Comparison of ENCODE assay signal across 1 cellular context in the genomic region with DNA sequence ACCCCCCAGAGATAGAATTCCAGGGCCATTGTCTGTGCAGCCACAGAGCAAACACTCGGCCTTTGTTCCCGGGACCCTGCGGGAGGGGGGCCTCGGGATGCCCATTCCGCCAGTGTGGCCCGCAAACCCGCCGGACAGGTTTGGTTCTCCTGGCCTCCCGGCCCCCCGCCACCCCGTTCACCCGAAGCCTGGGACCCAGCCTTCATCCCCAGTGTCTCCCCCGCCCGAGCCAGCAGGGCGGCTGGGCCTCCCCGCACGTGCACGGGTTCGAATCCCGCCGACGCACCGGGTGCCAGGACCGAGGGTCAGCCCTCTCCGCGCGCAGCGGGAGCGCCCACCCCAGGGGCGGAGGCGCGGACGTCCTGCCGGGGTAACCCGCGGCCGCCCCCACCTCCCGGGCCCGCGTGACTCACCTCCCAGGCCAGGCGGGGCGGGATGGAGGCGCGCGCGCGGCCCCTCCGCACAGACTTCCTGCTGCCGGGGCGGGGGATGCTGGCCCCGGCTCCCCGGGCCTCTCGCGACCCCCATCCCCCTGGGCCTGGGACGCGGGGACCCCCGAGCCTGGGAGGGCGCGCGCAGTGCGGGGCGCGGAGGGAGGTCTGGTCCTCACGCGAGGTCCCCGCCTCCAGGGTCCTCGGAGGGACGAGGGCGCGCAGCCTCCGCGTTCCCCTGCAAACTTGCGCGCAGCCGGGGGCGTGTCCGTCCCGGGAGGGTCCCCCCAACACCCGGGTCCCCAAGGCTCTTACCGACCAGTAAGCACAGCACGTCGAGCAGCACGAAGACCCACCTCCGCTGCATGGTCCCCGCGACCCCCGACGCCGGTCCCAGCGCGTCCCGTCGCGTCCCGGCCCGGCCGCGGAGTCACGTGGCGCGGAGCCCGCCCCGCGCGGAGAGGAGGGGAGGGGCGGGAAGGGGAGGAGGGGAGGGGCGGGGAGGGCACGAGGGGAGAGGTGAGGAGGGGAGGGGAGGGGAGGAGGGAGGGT.
TF ChIP-seq lines count a peak whose summit lies in the region.

Gene PLPP2 (minus strand): TSS at position 865 of the 983 bp plus-strand sequence. CDS start 67 bp downstream, at position 798.

TF ChIP-seq in H1, 55 proteins besides CTCF, POLR2A, EP300 and RAD21 (continued from another document):
- TF ChIP-seq, protein P1, sequence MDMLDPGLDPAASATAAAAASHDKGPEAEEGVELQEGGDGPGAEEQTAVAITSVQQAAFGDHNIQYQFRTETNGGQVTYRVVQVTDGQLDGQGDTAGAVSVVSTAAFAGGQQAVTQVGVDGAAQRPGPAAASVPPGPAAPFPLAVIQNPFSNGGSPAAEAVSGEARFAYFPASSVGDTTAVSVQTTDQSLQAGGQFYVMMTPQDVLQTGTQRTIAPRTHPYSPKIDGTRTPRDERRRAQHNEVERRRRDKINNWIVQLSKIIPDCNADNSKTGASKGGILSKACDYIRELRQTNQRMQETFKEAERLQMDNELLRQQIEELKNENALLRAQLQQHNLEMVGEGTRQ (IDR thresholded peaks at IDR 0.05; ENCODE audit: low read length): peak; percentile 55
- TF ChIP-seq CTBP2 (IDR thresholded peaks at IDR 0.05; ENCODE audit: borderline replicate concordance, insufficient read depth, insufficient read length, low read length) (peak; percentile 76), CBX8 (IDR thresholded peaks at IDR 0.05; ENCODE audit: borderline replicate concordance, low read depth, low read length) (no peak), EZH2 (IDR thresholded peaks at IDR 0.05; ENCODE audit: low read depth, low read length, severe bottlenecking) (no peak), SAP30 (IDR thresholded peaks at IDR 0.05; ENCODE audit: insufficient read depth, insufficient replicate concordance, low read length) (no peak), KDM1A (IDR thresholded peaks at IDR 0.05; ENCODE audit: borderline replicate concordance, low read length) (peak; percentile 46), FOSL1 (IDR thresholded peaks at IDR 0.05; ENCODE audit: insufficient read depth, low read depth, low read length) (no peak), RXRA (IDR thresholded peaks at IDR 0.05; ENCODE audit: insufficient read depth, low read depth, low read length) (no peak), TEAD4 (IDR thresholded peaks at IDR 0.05; ENCODE audit: low read depth, low read length) (peak; percentile 95), BRCA1 (IDR thresholded peaks at IDR 0.05; ENCODE audit: low read depth, low read length) (no peak), BACH1 (IDR thresholded peaks at IDR 0.05; ENCODE audit: low read length) (no peak), RNF2 (IDR thresholded peaks at IDR 0.05; ENCODE audit: borderline replicate concordance, low read depth, low read length, missing control alignments, poor library complexity, severe bottlenecking) (no peak), TAF1 (IDR thresholded peaks at IDR 0.05; ENCODE audit: low read depth, low read length) (peak; percentile 75), NANOG (IDR thresholded peaks at IDR 0.05; ENCODE audit: insufficient read depth, low read depth, low read length, poor library complexity, severe bottlenecking) (no peak), GTF2F1 (IDR thresholded peaks at IDR 0.05; ENCODE audit: borderline replicate concordance, low read depth, low read length) (no peak), HDAC6 (IDR thresholded peaks at IDR 0.05; ENCODE audit: low read depth, low read length) (no peak), POU5F1 (IDR thresholded peaks at IDR 0.05; ENCODE audit: low read depth, low read length) (no peak), ZNF274 (IDR thresholded peaks at IDR 0.05; ENCODE audit: borderline replicate concordance, extremely low read depth, low read length) (no peak), MAX (IDR thresholded peaks at IDR 0.05) (peak; percentile 73), TCF12 (IDR thresholded peaks at IDR 0.05; ENCODE audit: low read depth, low read length) (no peak; the same call in 1 of the 2 replicates), SIX5 (IDR thresholded peaks at IDR 0.05; ENCODE audit: low read depth, low read length) (no peak), BCL11A (IDR thresholded peaks at IDR 0.05; ENCODE audit: low read depth in 2 of 2, low read length in 2 of 2) (no peak), SIRT6 (IDR thresholded peaks at IDR 0.05; ENCODE audit: low read length) (no peak), SP4 (IDR thresholded peaks at IDR 0.05; ENCODE audit: low read length) (no peak), HDAC2 (IDR thresholded peaks at IDR 0.05; ENCODE audit: borderline replicate concordance in 1 of 2, low read depth in 2 of 2, low read length in 2 of 2) (peak in 1 of 2 experiments; percentile 3; a peak in 1 of 4 replicates), SIN3A (conservative IDR thresholded peaks at IDR 0.05 in 1 of 2, IDR thresholded peaks at IDR 0.05 in 1 of 2; ENCODE audit: low read depth in 1 of 2, low read length in 2 of 2) (no peak), CEBPB (IDR thresholded peaks at IDR 0.05; ENCODE audit: low read depth, low read length) (no peak), SRF (IDR thresholded peaks at IDR 0.05; ENCODE audit: low read depth, low read length) (no peak), RBBP5 (IDR thresholded peaks at IDR 0.05; ENCODE audit: borderline replicate concordance, low read depth, low read length) (peak; percentile 82; the same call in 1 of the 2 replicates), CREB1 (IDR thresholded peaks at IDR 0.05) (no peak), GABPA (IDR thresholded peaks at IDR 0.05; ENCODE audit: borderline replicate concordance, insufficient read depth, low read length) (no peak), EGR1 (IDR thresholded peaks at IDR 0.05; ENCODE audit: borderline replicate concordance, low read depth, low read length) (no peak; the same call in 1 of the 2 replicates), ATF2 (IDR thresholded peaks at IDR 0.05; ENCODE audit: low read length) (no peak), CBX5 (IDR thresholded peaks at IDR 0.05; ENCODE audit: low read depth, low read length) (no peak), PHF8 (conservative IDR thresholded peaks at IDR 0.05; ENCODE audit: low read depth, low read length) (peak; percentile 59), NRF1 (IDR thresholded peaks at IDR 0.05; ENCODE audit: low read depth, low read length) (no peak), CHD1 (IDR thresholded peaks at IDR 0.05; ENCODE audit: low read depth, low read length) (no peak), KDM5A (IDR thresholded peaks at IDR 0.05; ENCODE audit: low read length) (no peak), YY1 (IDR thresholded peaks at IDR 0.05; ENCODE audit: low read depth, low read length) (no peak; the same call in none of the 2 replicates), SP1 (IDR thresholded peaks at IDR 0.05; ENCODE audit: low read depth, low read length) (peak; percentile 83; the same call in 1 of the 2 replicates), ASH2L (IDR thresholded peaks at IDR 0.05; ENCODE audit: low read length) (peak; percentile 17), TAF7 (optimal IDR thresholded peaks at IDR 0.05; ENCODE audit: borderline replicate concordance, low read depth, low read length) (peak; percentile 65), CHD2 (IDR thresholded peaks at IDR 0.05; ENCODE audit: low read length) (0 out of 2 replicates have a peak, but pooled peaks have one; percentile 31), JUND (IDR thresholded peaks at IDR 0.05; ENCODE audit: low read length) (no peak), SUZ12 (IDR thresholded peaks at IDR 0.05; ENCODE audit: low read length) (no peak), E2F6 (IDR thresholded peaks at IDR 0.05) (peak; percentile 57; the same call in 1 of the 2 replicates), TBP (IDR thresholded peaks at IDR 0.05; ENCODE audit: low read depth, low read length) (no peak), MAFK (IDR thresholded peaks at IDR 0.05; ENCODE audit: low read depth, low read length) (no peak), KDM4A (IDR thresholded peaks at IDR 0.05; ENCODE audit: low read depth, low read length, severe bottlenecking) (no peak), POLR2AphosphoS5 (IDR thresholded peaks at IDR 0.05; ENCODE audit: low read depth, low read length) (peak; percentile 68), JUN (IDR thresholded peaks at IDR 0.05; ENCODE audit: low read depth, low read length) (no peak)
- TF ChIP-seq, protein P2, sequence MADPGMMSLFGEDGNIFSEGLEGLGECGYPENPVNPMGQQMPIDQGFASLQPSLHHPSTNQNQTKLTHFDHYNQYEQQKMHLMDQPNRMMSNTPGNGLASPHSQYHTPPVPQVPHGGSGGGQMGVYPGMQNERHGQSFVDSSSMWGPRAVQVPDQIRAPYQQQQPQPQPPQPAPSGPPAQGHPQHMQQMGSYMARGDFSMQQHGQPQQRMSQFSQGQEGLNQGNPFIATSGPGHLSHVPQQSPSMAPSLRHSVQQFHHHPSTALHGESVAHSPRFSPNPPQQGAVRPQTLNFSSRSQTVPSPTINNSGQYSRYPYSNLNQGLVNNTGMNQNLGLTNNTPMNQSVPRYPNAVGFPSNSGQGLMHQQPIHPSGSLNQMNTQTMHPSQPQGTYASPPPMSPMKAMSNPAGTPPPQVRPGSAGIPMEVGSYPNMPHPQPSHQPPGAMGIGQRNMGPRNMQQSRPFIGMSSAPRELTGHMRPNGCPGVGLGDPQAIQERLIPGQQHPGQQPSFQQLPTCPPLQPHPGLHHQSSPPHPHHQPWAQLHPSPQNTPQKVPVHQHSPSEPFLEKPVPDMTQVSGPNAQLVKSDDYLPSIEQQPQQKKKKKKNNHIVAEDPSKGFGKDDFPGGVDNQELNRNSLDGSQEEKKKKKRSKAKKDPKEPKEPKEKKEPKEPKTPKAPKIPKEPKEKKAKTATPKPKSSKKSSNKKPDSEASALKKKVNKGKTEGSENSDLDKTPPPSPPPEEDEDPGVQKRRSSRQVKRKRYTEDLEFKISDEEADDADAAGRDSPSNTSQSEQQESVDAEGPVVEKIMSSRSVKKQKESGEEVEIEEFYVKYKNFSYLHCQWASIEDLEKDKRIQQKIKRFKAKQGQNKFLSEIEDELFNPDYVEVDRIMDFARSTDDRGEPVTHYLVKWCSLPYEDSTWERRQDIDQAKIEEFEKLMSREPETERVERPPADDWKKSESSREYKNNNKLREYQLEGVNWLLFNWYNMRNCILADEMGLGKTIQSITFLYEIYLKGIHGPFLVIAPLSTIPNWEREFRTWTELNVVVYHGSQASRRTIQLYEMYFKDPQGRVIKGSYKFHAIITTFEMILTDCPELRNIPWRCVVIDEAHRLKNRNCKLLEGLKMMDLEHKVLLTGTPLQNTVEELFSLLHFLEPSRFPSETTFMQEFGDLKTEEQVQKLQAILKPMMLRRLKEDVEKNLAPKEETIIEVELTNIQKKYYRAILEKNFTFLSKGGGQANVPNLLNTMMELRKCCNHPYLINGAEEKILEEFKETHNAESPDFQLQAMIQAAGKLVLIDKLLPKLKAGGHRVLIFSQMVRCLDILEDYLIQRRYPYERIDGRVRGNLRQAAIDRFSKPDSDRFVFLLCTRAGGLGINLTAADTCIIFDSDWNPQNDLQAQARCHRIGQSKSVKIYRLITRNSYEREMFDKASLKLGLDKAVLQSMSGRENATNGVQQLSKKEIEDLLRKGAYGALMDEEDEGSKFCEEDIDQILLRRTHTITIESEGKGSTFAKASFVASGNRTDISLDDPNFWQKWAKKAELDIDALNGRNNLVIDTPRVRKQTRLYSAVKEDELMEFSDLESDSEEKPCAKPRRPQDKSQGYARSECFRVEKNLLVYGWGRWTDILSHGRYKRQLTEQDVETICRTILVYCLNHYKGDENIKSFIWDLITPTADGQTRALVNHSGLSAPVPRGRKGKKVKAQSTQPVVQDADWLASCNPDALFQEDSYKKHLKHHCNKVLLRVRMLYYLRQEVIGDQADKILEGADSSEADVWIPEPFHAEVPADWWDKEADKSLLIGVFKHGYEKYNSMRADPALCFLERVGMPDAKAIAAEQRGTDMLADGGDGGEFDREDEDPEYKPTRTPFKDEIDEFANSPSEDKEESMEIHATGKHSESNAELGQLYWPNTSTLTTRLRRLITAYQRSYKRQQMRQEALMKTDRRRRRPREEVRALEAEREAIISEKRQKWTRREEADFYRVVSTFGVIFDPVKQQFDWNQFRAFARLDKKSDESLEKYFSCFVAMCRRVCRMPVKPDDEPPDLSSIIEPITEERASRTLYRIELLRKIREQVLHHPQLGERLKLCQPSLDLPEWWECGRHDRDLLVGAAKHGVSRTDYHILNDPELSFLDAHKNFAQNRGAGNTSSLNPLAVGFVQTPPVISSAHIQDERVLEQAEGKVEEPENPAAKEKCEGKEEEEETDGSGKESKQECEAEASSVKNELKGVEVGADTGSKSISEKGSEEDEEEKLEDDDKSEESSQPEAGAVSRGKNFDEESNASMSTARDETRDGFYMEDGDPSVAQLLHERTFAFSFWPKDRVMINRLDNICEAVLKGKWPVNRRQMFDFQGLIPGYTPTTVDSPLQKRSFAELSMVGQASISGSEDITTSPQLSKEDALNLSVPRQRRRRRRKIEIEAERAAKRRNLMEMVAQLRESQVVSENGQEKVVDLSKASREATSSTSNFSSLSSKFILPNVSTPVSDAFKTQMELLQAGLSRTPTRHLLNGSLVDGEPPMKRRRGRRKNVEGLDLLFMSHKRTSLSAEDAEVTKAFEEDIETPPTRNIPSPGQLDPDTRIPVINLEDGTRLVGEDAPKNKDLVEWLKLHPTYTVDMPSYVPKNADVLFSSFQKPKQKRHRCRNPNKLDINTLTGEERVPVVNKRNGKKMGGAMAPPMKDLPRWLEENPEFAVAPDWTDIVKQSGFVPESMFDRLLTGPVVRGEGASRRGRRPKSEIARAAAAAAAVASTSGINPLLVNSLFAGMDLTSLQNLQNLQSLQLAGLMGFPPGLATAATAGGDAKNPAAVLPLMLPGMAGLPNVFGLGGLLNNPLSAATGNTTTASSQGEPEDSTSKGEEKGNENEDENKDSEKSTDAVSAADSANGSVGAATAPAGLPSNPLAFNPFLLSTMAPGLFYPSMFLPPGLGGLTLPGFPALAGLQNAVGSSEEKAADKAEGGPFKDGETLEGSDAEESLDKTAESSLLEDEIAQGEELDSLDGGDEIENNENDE (IDR thresholded peaks at IDR 0.05; ENCODE audit: insufficient replicate concordance, low read length): no peak
- TF ChIP-seq, protein P3, sequence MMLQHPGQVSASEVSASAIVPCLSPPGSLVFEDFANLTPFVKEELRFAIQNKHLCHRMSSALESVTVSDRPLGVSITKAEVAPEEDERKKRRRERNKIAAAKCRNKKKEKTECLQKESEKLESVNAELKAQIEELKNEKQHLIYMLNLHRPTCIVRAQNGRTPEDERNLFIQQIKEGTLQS (IDR thresholded peaks at IDR 0.05; ENCODE audit: insufficient read depth, low read depth, low read length): no peak
